In the genomic region with DNA sequence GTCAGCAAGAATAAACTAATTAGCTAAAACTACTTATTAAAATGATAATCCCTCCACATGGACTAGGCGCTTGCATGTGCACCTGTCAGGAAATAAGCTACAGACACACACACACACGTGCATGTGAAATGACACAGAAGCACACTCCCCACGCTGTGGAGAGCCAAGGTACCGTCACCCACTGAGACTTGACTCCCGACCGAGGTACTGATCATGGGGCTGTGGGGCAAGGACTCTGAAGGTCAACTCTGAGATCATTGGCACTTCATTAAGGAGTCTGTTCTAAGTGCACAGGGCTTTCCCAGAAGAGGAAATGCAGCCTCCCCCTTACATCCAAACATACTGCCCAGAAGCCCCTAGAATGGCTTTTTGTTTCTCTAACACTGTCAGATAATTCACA, we compare ENCODE assay signal across 22 cellular contexts.
"Had no signal": no experiment of that assay in that cellular context is flagged by ENCODE, and none has a peak within 500 bp of the region (broad histone marks: within the 10 kb centered on the region; RNA-seq: fewer than 3 reads in every experiment).

No MANE protein-coding gene starts in this region.

- H3K4me3 ChIP-seq: lower lobe of right lung, pancreas, prostate gland, right lobe of liver, spleen, tibial nerve, vagina had no signal

- H3K9me3 ChIP-seq: lower lobe of right lung, pancreas, prostate gland, right lobe of liver, vagina had no signal

- H3K4me1 ChIP-seq: lower lobe of right lung, pancreas, prostate gland, right lobe of liver, spleen had no signal

- DNase-seq: hypothalamus; immature natural killer cell; kidney; lower lobe of right lung; mammary epithelial cell; mesenchymal stem cell; naive thymus-derived CD8-positive, alpha-beta T cell; nucleus accumbens; pancreas; posterior cingulate gyrus; retina; right lobe of liver; small intestine; spleen; stimulated activated CD4-positive, alpha-beta T cell treated with anti-CD3 and anti-CD28 coated beads, Interleukin-4, amount 100 ng/mL, for 24 hours; stimulated activated naive CD4-positive, alpha-beta T cell treated with Interleukin-2 at 50 U/mL for 16 hours; stimulated activated naive CD8-positive, alpha-beta T cell treated with anti-CD3 and anti-CD28 coated beads, Interleukin-15, amount 100 ng/mL, for 72 hours; substantia nigra had no signal

- H3K36me3 ChIP-seq: lower lobe of right lung, pancreas, prostate gland, right lobe of liver, spleen, tibial nerve, vagina had no signal

- H3K27me3 ChIP-seq: pancreas, right lobe of liver, tibial nerve, vagina had no signal

- H3K27ac ChIP-seq: lower lobe of right lung, pancreas, prostate gland, right lobe of liver, spleen, vagina had no signal

- ATAC-seq: lower lobe of right lung; naive thymus-derived CD8-positive, alpha-beta T cell; pancreas; right lobe of liver; stimulated activated effector memory CD8-positive, alpha-beta T cell treated with anti-CD3 and anti-CD28 coated beads, Interleukin-12 subunit alpha, Interleukin-12 subunit beta, amount 100 ng/mL, for 72 hours; stimulated activated naive CD8-positive, alpha-beta T cell treated with anti-CD3 and anti-CD28 coated beads, Interleukin-15, amount 100 ng/mL, for 72 hours had no signal
